ENCODE assay signal across 24 cellular contexts in the genomic region with DNA sequence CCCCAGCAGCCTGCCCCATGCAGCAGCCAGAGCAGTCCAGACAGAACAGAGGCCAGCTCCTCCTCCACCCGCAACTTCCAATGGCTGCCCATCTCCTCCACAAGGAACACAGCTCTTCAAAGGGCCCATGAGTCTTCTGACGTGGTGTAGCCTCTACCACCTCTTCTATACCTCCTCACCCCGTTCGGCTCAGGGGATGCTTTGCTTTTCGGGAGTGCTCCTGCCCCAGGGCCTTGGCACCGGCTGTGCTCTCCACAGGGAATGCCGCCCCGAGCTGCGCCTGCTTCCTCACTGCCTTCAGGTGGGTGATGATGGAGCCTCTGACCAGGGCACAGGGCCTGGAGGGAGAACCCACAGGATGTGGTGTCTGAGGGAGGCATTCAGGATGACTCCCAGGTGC. TPM values are rescaled to one million over a fixed set of nuclear protein-coding genes. Genes with fewer than 3 reads are reported as not detected.
"Had no signal": no experiment of that assay in that cellular context is flagged by ENCODE, and none has a peak within 500 bp of the region (broad histone marks: within the 10 kb centered on the region; RNA-seq: fewer than 3 reads in every experiment).

No MANE protein-coding gene starts in this region.

- ATAC-seq: HepG2, K562 had no signal

- H3K27ac Mint-ChIP-seq: IgD-negative memory B cell had no signal

- H3K4me3 ChIP-seq: K562 had no signal

- H3K9me3 ChIP-seq: SK-N-SH had no signal

- H3K9ac ChIP-seq: KMS-11, SK-N-SH had no signal

- DNase-seq: Kasumi-1, MM.1S, NCI-H1092 treated with DMSO at 0.1 percent for 48 hours, NCI-H1436, NCI-H187, NCI-H2029, NCI-H2081 treated with DMSO at 0.1 percent for 48 hours, NCI-H2171, NCI-H226, NCI-H446, NCI-H510A, NCI-H524 treated with DMSO at 0.1 percent for 48 hours, NCI-H69, NCI-H774, RPMI8226, SHP77, SK-N-SH had no signal

- H3K4me3 Mint-ChIP-seq: IgD-negative memory B cell had no signal

- H3K4me2 ChIP-seq: KMS-11, SK-N-SH had no signal

- H3K27ac ChIP-seq: KMS-11 had no signal

RNA-seq across cellular contexts. Expression of gene DNAJB8, which starts 14.6 kb away (rescaled TPM):
- total RNA-seq: HepG2, HT1080, K562, M059J, SK-MEL-5 had no signal
- polyA plus RNA-seq: HepG2, IgD-negative memory B cell, K562, SK-N-SH had no signal
